Comparison of ENCODE assay signal across 9 cellular contexts in genomic region chr11:20162824-20163777, GRCh38. TPM values are rescaled to one million over a fixed set of nuclear protein-coding genes. Genes with fewer than 3 reads are reported as not detected.
DNase-seq lines count a peak whose midpoint lies in the region; ATAC-seq and TF ChIP-seq lines count a peak whose summit lies in the region.
"Had no signal": no experiment of that assay in that cellular context is flagged by ENCODE, and none has a peak within 500 bp of the region (broad histone marks: within the 10 kb centered on the region; RNA-seq: fewer than 3 reads in every experiment).

No MANE protein-coding gene starts in this region.

- TF ChIP-seq CTCF in left ventricle myocardium inferior (IDR thresholded peaks at IDR 0.05; ENCODE audit: borderline replicate concordance) (no peak), smooth muscle cell (IDR thresholded peaks at IDR 0.05; ENCODE audit: borderline replicate concordance, insufficient read depth, poor library complexity, severe bottlenecking) (no peak)

- peak overlapping the region; percentile 59 for H3K4me3 ChIP-seq in left ventricle myocardium inferior
- peak overlapping the region; percentile 49 for H3K4me3 ChIP-seq in smooth muscle cell

- peaks cover 2% of the 10 kb centered on the region for H3K36me3 Mint-ChIP-seq in activated T-cell treated with anti-CD3 and anti-CD28 coated beads, Interleukin-2, amount 50 U/mL, for 4 hours (ENCODE audit: insufficient read depth)

- H3K9me3 Mint-ChIP-seq in activated T-cell treated with anti-CD3 and anti-CD28 coated beads, Interleukin-2, amount 50 U/mL, for 4 hours, result peaks cover 15% of the 10 kb centered on the region

- under 1% methylated on average over 61 of the region's 61 CpGs for WGBS in smooth muscle cell (ENCODE audit: low lambda C conversion rate)

- no peak overlapping the region for H3K9ac ChIP-seq in smooth muscle cell (ENCODE audit: low read depth)

- H3K4me2 ChIP-seq in smooth muscle cell, result peak overlapping the region; percentile 94

- peaks cover 17% of the 10 kb centered on the region for H3K4me1 Mint-ChIP-seq in activated T-cell treated with anti-CD3 and anti-CD28 coated beads, Interleukin-2, amount 50 U/mL, for 4 hours (ENCODE audit: low read depth)

- H2AFZ ChIP-seq in smooth muscle cell (ENCODE audit: low read depth), result peak overlapping the region; percentile 36

- H3K9me3 ChIP-seq in left ventricle myocardium inferior (replicated peaks) (no peaks in the 10 kb centered on the region), smooth muscle cell (replicated peaks; ENCODE audit: low read depth) (no peaks in the 10 kb centered on the region)

- peaks cover 100% of the 10 kb centered on the region for H3K27me3 ChIP-seq in left ventricle myocardium inferior (ENCODE audit: low read depth)
- H3K27me3 ChIP-seq in smooth muscle cell (ENCODE audit: low read depth), result peaks cover 100% of the 10 kb centered on the region

- intact Hi-C loops in left ventricle myocardium inferior (cut with micrococcal nuclease), result no loop called here

- H3K36me3 ChIP-seq in left ventricle myocardium inferior, result no peaks in the 10 kb centered on the region
- H3K36me3 ChIP-seq in smooth muscle cell (ENCODE audit: low read depth), result no peaks in the 10 kb centered on the region

- H3K79me2 ChIP-seq in smooth muscle cell (ENCODE audit: low read depth), result no peaks in the 10 kb centered on the region

- H3K27ac ChIP-seq in left ventricle myocardium inferior (replicated peaks), result no peak overlapping the region
- no peak overlapping the region for H3K27ac ChIP-seq in smooth muscle cell (ENCODE audit: low read depth)

- H3F3A ChIP-seq in smooth muscle cell (ENCODE audit: low read depth), result no peaks in the 10 kb centered on the region

- DNase-seq in DMS53 (lab: John Stamatoyannopoulos, UW) (peak; percentile 50), DMS53 treated with DMSO at 0.1 percent for 48 hours (lab: John Stamatoyannopoulos, UW; ENCODE audit: unreplicated experiment) (no peak), left ventricle myocardium inferior (no peak), smooth muscle cell (lab: John Stamatoyannopoulos, UW; ENCODE audit: unreplicated experiment) (no peak), mucosa of gallbladder (ENCODE audit: low spot score) (no peak)
- no peak for DNase-seq in activated T-cell treated with anti-CD3 and anti-CD28 coated beads, Interleukin-2, amount 50 U/mL, for 4 hours

- ATAC-seq in activated T-cell treated with anti-CD3 and anti-CD28 coated beads, Interleukin-2, amount 50 U/mL, for 4 hours, result peak in 1 of 2 donors; percentile 46
- ATAC-seq in HG03139 (IDR thresholded peaks at IDR 0.05; ENCODE audit: unreplicated experiment), result no peak
- ATAC-seq in GM21526 (IDR thresholded peaks at IDR 0.05; ENCODE audit: low FRiP score, unreplicated experiment), result no peak

- peaks cover 89% of the 10 kb centered on the region for H3K27me3 Mint-ChIP-seq in activated T-cell treated with anti-CD3 and anti-CD28 coated beads, Interleukin-2, amount 50 U/mL, for 4 hours (ENCODE audit: low read depth)

- no peaks in the 10 kb centered on the region for H4K20me1 ChIP-seq in smooth muscle cell (ENCODE audit: low read depth)

- H3K4me1 ChIP-seq in left ventricle myocardium inferior, result peaks cover 18% of the 10 kb centered on the region
- H3K4me1 ChIP-seq in smooth muscle cell (ENCODE audit: low read depth), result peaks cover 66% of the 10 kb centered on the region

- peak overlapping the region; percentile 70 for H3K4me3 Mint-ChIP-seq in activated T-cell treated with anti-CD3 and anti-CD28 coated beads, Interleukin-2, amount 50 U/mL, for 4 hours

RNA-seq across cellular contexts. Expression of gene DBX1, which starts 2.8 kb away (rescaled TPM):
- not detected for total RNA-seq in activated T-cell treated with anti-CD3 and anti-CD28 coated beads, Interleukin-2, amount 50 U/mL, for 4 hours
- not detected for total RNA-seq in left ventricle myocardium inferior
- not detected in 2 replicates for total RNA-seq in smooth muscle cell
- not detected in 2 replicates for polyA plus RNA-seq in smooth muscle cell
- not detected for total RNA-seq in mucosa of gallbladder
- total RNA-seq: A172 had no signal
